ENCODE assay signal across 27 cellular contexts in genomic region chr7:45623157-45623556, GRCh38.
"Had no signal": no experiment of that assay in that cellular context is flagged by ENCODE, and none has a peak within 500 bp of the region (broad histone marks: within the 10 kb centered on the region; RNA-seq: fewer than 3 reads in every experiment).

No MANE protein-coding gene starts in this region.

- H3K9me3 ChIP-seq: lower lobe of right lung, prostate gland, testis, thyroid gland, upper lobe of right lung had no signal

- H3K4me1 Mint-ChIP-seq: naive B cell; natural killer cell; nephron progenitor cell; stimulated activated naive B cell treated with anti-CD40 and anti-IgM and Interleukin-4, amounts not matched to agents 10 μg/mL and 1 μg/mL and 100 μg/mL, for 72 hours had no signal

- H3K36me3 ChIP-seq: left lung, lower lobe of right lung, prostate gland, stomach, thyroid gland, transverse colon, upper lobe of right lung had no signal

- H3K4me1 ChIP-seq: left lung, lower lobe of right lung, prostate gland, stomach, testis, thyroid gland, upper lobe of right lung had no signal

- DNase-seq: hippocampal formation; kidney; left colon; left lung; lower lobe of right lung; mammary epithelial cell; mesenchymal stem cell; naive B cell; natural killer cell; nephron progenitor cell; nucleus accumbens; retina; right cardiac atrium; stimulated activated CD4-positive, alpha-beta T cell treated with anti-CD3 and anti-CD28 coated beads, Interleukin-12 subunit alpha, Interleukin-12 subunit beta, amount 100 ng/mL, for 4 hours; stimulated activated CD4-positive, alpha-beta T cell treated with anti-CD3 and anti-CD28 coated beads, Interleukin-15, amount 100 ng/mL, for 24 hours; stimulated activated CD4-positive, alpha-beta T cell treated with anti-CD3 and anti-CD28 coated beads, Interleukin-2, amount 100 ng/mL, for 24 hours; stimulated activated CD4-positive, alpha-beta T cell treated with anti-CD3 and anti-CD28 coated beads, Interleukin-4, amount 100 ng/mL, for 1 hour; stimulated activated naive B cell treated with anti-CD40 and anti-IgM and Interleukin-4, amounts not matched to agents 10 μg/mL and 1 μg/mL and 100 μg/mL, for 72 hours; stimulated activated naive CD8-positive, alpha-beta T cell treated with anti-CD3 and anti-CD28 coated beads, Interleukin-15, Interleukin-2, amounts not matched to agents 100 U/mL and 50 U/mL, for 24 hours; stomach; testis; thyroid gland; transverse colon; upper lobe of right lung had no signal

- ATAC-seq: left colon; left lung; lower lobe of right lung; natural killer cell; right cardiac atrium; sciatic nerve; stimulated activated naive B cell treated with anti-CD40 and anti-IgM and Interleukin-4, amounts not matched to agents 10 μg/mL and 1 μg/mL and 100 μg/mL, for 72 hours; stimulated activated naive CD8-positive, alpha-beta T cell treated with anti-CD3 and anti-CD28 coated beads, Interleukin-15, Interleukin-2, amounts not matched to agents 100 U/mL and 50 U/mL, for 24 hours; upper lobe of right lung had no signal

- H3K36me3 Mint-ChIP-seq: natural killer cell; stimulated activated naive B cell treated with anti-CD40 and anti-IgM and Interleukin-4, amounts not matched to agents 10 μg/mL and 1 μg/mL and 100 μg/mL, for 72 hours had no signal

- H3K27me3 ChIP-seq: left lung, stomach, testis, thyroid gland, transverse colon, upper lobe of right lung had no signal

- H3K4me3 Mint-ChIP-seq: natural killer cell; nephron progenitor cell; stimulated activated naive B cell treated with anti-CD40 and anti-IgM and Interleukin-4, amounts not matched to agents 10 μg/mL and 1 μg/mL and 100 μg/mL, for 72 hours had no signal

- FAIRE-seq: kidney had no signal

- H3K27ac Mint-ChIP-seq: naive B cell; natural killer cell; stimulated activated naive B cell treated with anti-CD40 and anti-IgM and Interleukin-4, amounts not matched to agents 10 μg/mL and 1 μg/mL and 100 μg/mL, for 72 hours had no signal

- H3K4me3 ChIP-seq: left lung, lower lobe of right lung, prostate gland, skin epidermis, stomach, testis, thyroid gland, transverse colon, upper lobe of right lung had no signal

- H3K27ac ChIP-seq: left lung, lower lobe of right lung, skin epidermis, stomach, testis, thyroid gland, transverse colon, upper lobe of right lung had no signal
